15 cellular contexts compared by ENCODE assay signal in the genomic region with DNA sequence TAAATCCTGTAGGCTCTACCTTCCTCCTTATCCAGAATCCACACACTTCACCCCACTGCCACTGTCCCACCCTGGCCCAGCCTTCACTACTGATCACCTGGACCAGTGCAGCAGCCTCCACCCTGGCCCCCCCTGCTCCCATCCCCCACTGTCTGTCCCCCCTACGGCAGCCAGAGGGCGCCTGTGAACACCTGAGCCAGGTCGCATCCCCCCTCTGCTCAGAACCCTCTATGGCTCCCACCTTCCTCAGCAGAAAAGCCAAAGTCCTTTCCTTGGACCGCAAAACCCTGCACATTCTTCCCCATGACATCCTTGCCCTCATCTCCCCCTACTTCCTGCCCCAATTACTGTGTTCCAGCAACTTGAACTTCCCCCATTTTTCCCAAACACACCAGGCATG. TPM values are rescaled to one million over a fixed set of nuclear protein-coding genes. Genes with fewer than 3 reads are reported as not detected.
DNase-seq lines count a peak whose midpoint lies in the region; ATAC-seq and TF ChIP-seq lines count a peak whose summit lies in the region.
"Had no signal": no experiment of that assay in that cellular context is flagged by ENCODE, and none has a peak within 500 bp of the region (broad histone marks: within the 10 kb centered on the region; RNA-seq: fewer than 3 reads in every experiment).

No MANE protein-coding gene starts in this region.

- CTCF ChIA-PET in AG04450 (lab: Charles Lee) = no interaction called here

- H3K27me3 Mint-ChIP-seq in mesothelial cell of epicardium (ENCODE audit: low read depth) = peaks cover 6% of the 10 kb centered on the region

- no peak overlapping the region for H3K27ac ChIP-seq in AG04450 (ENCODE audit: low read depth, low read length)
- no peak overlapping the region for H3K27ac ChIP-seq in tibial artery
- H3K27ac ChIP-seq: breast epithelium, gastrocnemius medialis, left lung, testis had no signal

- no peaks in the 10 kb centered on the region for H3K36me3 ChIP-seq in tibial artery
- H3K36me3 ChIP-seq: breast epithelium, gastrocnemius medialis, left lung had no signal

- intact Hi-C loops in tibial artery (cut with DNase I; ENCODE audit: low total_unique reads) = no loop called here

- peaks cover 0 to 7% (median 0%) of the 10 kb centered on the region in 4 donors for H3K4me1 ChIP-seq in tibial artery
- H3K4me1 ChIP-seq: breast epithelium, gastrocnemius medialis, left lung, testis had no signal

- no peaks in the 10 kb centered on the region for H3K9me3 Mint-ChIP-seq in mesothelial cell of epicardium
- H3K9me3 Mint-ChIP-seq: activated T-cell treated with anti-CD3 and anti-CD28 coated beads, Interleukin-2, amount 50 U/mL, for 24 hours had no signal

- DNase-seq in AG04450 (ENCODE audit: low read depth, low spot score) (no peak), GM12864 (ENCODE audit: low read depth) (no peak), OCI-M1 (lab: John Stamatoyannopoulos, UW) (peak; percentile 43), fibroblast of pulmonary artery (ENCODE audit: low read depth) (no peak), mesothelial cell of epicardium (ENCODE audit: low spot score in 2 of 2, unreplicated experiment in 2 of 2) (no peak), tibial artery (no peak)
- DNase-seq: activated T-cell treated with anti-CD3 and anti-CD28 coated beads, Interleukin-2, amount 50 U/mL, for 24 hours; gastrocnemius medialis; left lung; NCI-H1930; testis had no signal

- H3K27me3 ChIP-seq in AG04450 (ENCODE audit: control insufficient read depth, insufficient read depth, low read length) = peaks cover 3% of the 10 kb centered on the region
- H3K27me3 ChIP-seq in tibial artery = peaks cover 0 to 32% of the 10 kb centered on the region in 2 donors
- H3K27me3 ChIP-seq: breast epithelium, testis had no signal

- POLR2A ChIA-PET in AG04450 (lab: Yijun Ruan, JAX) = no interaction called here

- no peak overlapping the region for H3K4me3 Mint-ChIP-seq in mesothelial cell of epicardium
- H3K4me3 Mint-ChIP-seq: activated T-cell treated with anti-CD3 and anti-CD28 coated beads, Interleukin-2, amount 50 U/mL, for 24 hours had no signal

- H3K4me1 Mint-ChIP-seq in mesothelial cell of epicardium = no peaks in the 10 kb centered on the region

- H3K9me3 ChIP-seq in AG04450 (ENCODE audit: control insufficient read depth, insufficient read depth, low read length) = peaks cover 5% of the 10 kb centered on the region; the same call in 1 of the 2 replicates
- no peaks in the 10 kb centered on the region for H3K9me3 ChIP-seq in tibial artery
- H3K9me3 ChIP-seq: breast epithelium, gastrocnemius medialis, left lung, testis had no signal

- ATAC-seq in HG02885 (IDR thresholded peaks at IDR 0.05; ENCODE audit: poor library complexity, unreplicated experiment) (no peak), GM21619 (IDR thresholded peaks at IDR 0.05; ENCODE audit: unreplicated experiment) (no peak)
- ATAC-seq: gastrocnemius medialis, left lung, Panc1 had no signal

- H3K4me3 ChIP-seq in AG04450 (ENCODE audit: low read depth, low read length) = no peak overlapping the region
- H3K4me3 ChIP-seq in GM12864 (ENCODE audit: low read depth, low read length) = no peak overlapping the region
- no peak overlapping the region for H3K4me3 ChIP-seq in fibroblast of pulmonary artery (replicated peaks; ENCODE audit: low read depth, low read length)
- no peak overlapping the region for H3K4me3 ChIP-seq in tibial artery
- H3K4me3 ChIP-seq: breast epithelium, gastrocnemius medialis, left lung, testis had no signal

- TF ChIP-seq CTCF in AG04450 (IDR thresholded peaks at IDR 0.05; ENCODE audit: low read depth, low read length) (peak; percentile 16; the same call in 1 of the 2 replicates), GM12864 (IDR thresholded peaks at IDR 0.05; ENCODE audit: low read depth, low read length, missing control alignments) (peak; percentile 55), fibroblast of pulmonary artery (IDR thresholded peaks at IDR 0.05; ENCODE audit: low read length, missing control alignments) (peak; percentile 13), mesothelial cell of epicardium (IDR thresholded peaks at IDR 0.05; ENCODE audit: unreplicated experiment) (no peak), tibial artery (IDR thresholded peaks at IDR 0.05) (no peak)

- no peak overlapping the region for H3K27ac Mint-ChIP-seq in mesothelial cell of epicardium
- H3K27ac Mint-ChIP-seq: activated T-cell treated with anti-CD3 and anti-CD28 coated beads, Interleukin-2, amount 50 U/mL, for 24 hours had no signal

- no peaks in the 10 kb centered on the region for H3K36me3 Mint-ChIP-seq in mesothelial cell of epicardium

RNA-seq across cellular contexts. Expression of a gene that starts 20.6 kb away (rescaled TPM):
- polyA plus RNA-seq in AG04450 (2011; rRNA removed) = not detected in 2 replicates
- polyA minus RNA-seq in AG04450 (2011; rRNA and poly(A)+ RNA removed) = 0.09 TPM in 1 of 2 replicates, not detected in the other
- total RNA-seq in mesothelial cell of epicardium = 0.07 to 0.63 TPM in 2 of 3 replicates, not detected in the other
- total RNA-seq: breast epithelium, gastrocnemius medialis had no signal

RNA-seq across cellular contexts. Expression of a gene that starts 24.8 kb away (rescaled TPM):
- 125 and 165 TPM in 2 replicates for polyA plus RNA-seq in AG04450 (2011; rRNA removed)
- polyA minus RNA-seq in AG04450 (2011; rRNA and poly(A)+ RNA removed) = 134 and 184 TPM in 2 replicates
- total RNA-seq in mesothelial cell of epicardium = 381 to 396 TPM (median 385 TPM) in 3 replicates

RNA-seq across cellular contexts. Expression of a gene that starts 25.3 kb away (rescaled TPM):
- polyA plus RNA-seq in AG04450 (2011; rRNA removed) = 0.09 and 0.21 TPM in 2 replicates
- polyA minus RNA-seq in AG04450 (2011; rRNA and poly(A)+ RNA removed) = 0.14 TPM in 1 of 2 replicates, not detected in the other
- 0.95 to 1.7 TPM (median 1.4 TPM) in 3 replicates for total RNA-seq in mesothelial cell of epicardium
- total RNA-seq: gastrocnemius medialis had no signal

RNA-seq across cellular contexts. Expression of a gene that starts 41.1 kb away (rescaled TPM):
- 0.11 and 0.16 TPM in 2 replicates for polyA plus RNA-seq in AG04450 (2011; rRNA removed)
- polyA minus RNA-seq in AG04450 (2011; rRNA and poly(A)+ RNA removed) = not detected in 2 replicates
- total RNA-seq in mesothelial cell of epicardium = 80.8 to 84.8 TPM (median 82.6 TPM) in 3 replicates

RNA-seq across cellular contexts. Expression of a gene that starts 45.4 kb away (rescaled TPM):
- polyA plus RNA-seq in AG04450 (2011; rRNA removed) = 1.7 and 2.1 TPM in 2 replicates
- 3.4 and 3.5 TPM in 2 replicates for polyA minus RNA-seq in AG04450 (2011; rRNA and poly(A)+ RNA removed)
- 13.9 to 16.5 TPM (median 15.4 TPM) in 3 replicates for total RNA-seq in mesothelial cell of epicardium

Comparison
In these comparisons a context has a peak if more than half of its experiments do, and no peak if none do; other contexts are left out.
1. CTCF ChIP-seq: peak in AG04450 (single experiment), GM12864 (single experiment) and fibroblast of pulmonary artery (single experiment); none in mesothelial cell of epicardium (single experiment) and tibial artery (0 of 2).